ENCODE assay signal across 11 cellular contexts in genomic region chr11:10181811-10182210, GRCh38.
DNase-seq lines count a peak whose midpoint lies in the region; ATAC-seq, FAIRE-seq and TF ChIP-seq lines count a peak whose summit lies in the region.
"Had no signal": no experiment of that assay in that cellular context is flagged by ENCODE, and none has a peak within 500 bp of the region (broad histone marks: within the 10 kb centered on the region; RNA-seq: fewer than 3 reads in every experiment).

No MANE protein-coding gene starts in this region.

- H3K79me2 ChIP-seq in OCI-LY3 (ENCODE audit: low read length) = no peaks in the 10 kb centered on the region
- no peaks in the 10 kb centered on the region for H3K79me2 ChIP-seq in endothelial cell of umbilical vein (ENCODE audit: control insufficient read depth, insufficient read depth, low read length)
- no peaks in the 10 kb centered on the region for H3K79me2 ChIP-seq in smooth muscle cell (ENCODE audit: low read depth)

- POLR2A ChIA-PET in activated CD4-positive, alpha-beta T cell treated with anti-CD3 and anti-CD28 coated beads for 36 hours (lab: Charles Lee) = no interaction called here
- POLR2A ChIA-PET in endothelial cell of umbilical vein (lab: Charles Lee) = interaction anchor here (1.1 kb wide), 1 partner anchor 124 kb away, joined by 4 read pairs; no protein-coding TSS in a partner anchor

- H4K20me1 ChIP-seq in OCI-LY3 (ENCODE audit: insufficient read depth, low read length) (no peaks in the 10 kb centered on the region), endothelial cell of umbilical vein (replicated peaks; ENCODE audit: control insufficient read depth, extremely low read depth, insufficient read depth, low read length) (no peaks in the 10 kb centered on the region), smooth muscle cell (ENCODE audit: low read depth) (peaks cover 5% of the 10 kb centered on the region)

- H3K36me3 ChIP-seq in OCI-LY3 (replicated peaks; ENCODE audit: low read depth, low read length) (no peaks in the 10 kb centered on the region), endothelial cell of umbilical vein (ENCODE audit: control insufficient read depth in 2 of 2, extremely low read depth in 1 of 2, insufficient read depth in 2 of 2, low read length in 2 of 2) (no peaks in the 10 kb centered on the region), smooth muscle cell (ENCODE audit: low read depth) (no peaks in the 10 kb centered on the region)

- TF ChIP-seq POLR2A in endothelial cell of umbilical vein (IDR thresholded peaks at IDR 0.05; ENCODE audit: low read depth, low read length) = no peak

- no peaks in the 10 kb centered on the region for H3K4me1 ChIP-seq in OCI-LY3 (ENCODE audit: low read length)
- H3K4me1 ChIP-seq in endothelial cell of umbilical vein (ENCODE audit: control insufficient read depth, extremely low read depth, insufficient read depth, low read length) = no peaks in the 10 kb centered on the region
- no peaks in the 10 kb centered on the region for H3K4me1 ChIP-seq in smooth muscle cell (ENCODE audit: low read depth)

- dilution Hi-C loops in endothelial cell of umbilical vein (cut with MboI; ENCODE audit: extremely low pct_ligation_motif_present, low sequenced_read_pairs) = no loop called here

- H3K9me3 ChIP-seq in OCI-LY3 (ENCODE audit: insufficient read depth, low read length) (no peaks in the 10 kb centered on the region), endothelial cell of umbilical vein (replicated peaks; ENCODE audit: control insufficient read depth, insufficient read depth, low read length) (no peaks in the 10 kb centered on the region), smooth muscle cell (replicated peaks; ENCODE audit: low read depth) (no peaks in the 10 kb centered on the region)

- TF ChIP-seq CTCF in OCI-LY3 (IDR thresholded peaks at IDR 0.05; ENCODE audit: low read depth, low read length) = peak; percentile 46
- TF ChIP-seq CTCF in endothelial cell of umbilical vein (IDR thresholded peaks at IDR 0.05; ENCODE audit: extremely low read depth in 1 of 2, insufficient read depth in 1 of 2, low read depth in 1 of 2, low read length in 2 of 2) = peak; percentile 14 to 16
- TF ChIP-seq CTCF in smooth muscle cell (IDR thresholded peaks at IDR 0.05; ENCODE audit: borderline replicate concordance, insufficient read depth, poor library complexity, severe bottlenecking) = peak; percentile 11

- no peaks in the 10 kb centered on the region for H3K4me1 Mint-ChIP-seq in activated CD4-positive, alpha-beta T cell treated with anti-CD3 and anti-CD28 coated beads for 36 hours
- no peaks in the 10 kb centered on the region for H3K4me1 Mint-ChIP-seq in activated CD4-positive, alpha-beta T cell treated with anti-CD3 and anti-CD28 coated beads, Interleukin-2, amount 10 ng/mL, durations not matched to agents 24 days and 14 days
- H3K4me1 Mint-ChIP-seq: mesothelial cell of epicardium had no signal

- H3K27me3 ChIP-seq in OCI-LY3 (ENCODE audit: low read depth, low read length) = no peaks in the 10 kb centered on the region; the same call in 1 of the 2 replicates
- H3K27me3 ChIP-seq in endothelial cell of umbilical vein (ENCODE audit: control insufficient read depth in 2 of 2, insufficient read depth in 2 of 2, low read length in 2 of 2) = no peaks in the 10 kb centered on the region
- H3K27me3 ChIP-seq in smooth muscle cell (ENCODE audit: low read depth) = no peaks in the 10 kb centered on the region

- FAIRE-seq in endothelial cell of umbilical vein (lab: Jason Lieb, UNC) = peak; percentile 82
- FAIRE-seq: H1 had no signal

- WGBS in smooth muscle cell (ENCODE audit: low lambda C conversion rate) = 97% methylated on average over 3 of the region's 3 CpGs

- CTCF ChIA-PET in activated CD4-positive, alpha-beta T cell treated with anti-CD3 and anti-CD28 coated beads for 36 hours (lab: Charles Lee) = interaction anchor here (0.6 to 2.8 kb wide), 13 partner anchors 9 to 147 kb away, joined by 3 to 8 read pairs (median 3); no protein-coding TSS in a partner anchor
- CTCF ChIA-PET in endothelial cell of umbilical vein (lab: Charles Lee) = interaction anchor here (0.7 to 2.4 kb wide), 18 partner anchors 9 to 199 kb away, joined by 3 to 12 read pairs (median 4); partner anchors contain the start of gene ADM

- no peaks in the 10 kb centered on the region for H3F3A ChIP-seq in smooth muscle cell (ENCODE audit: low read depth)

- ATAC-seq in activated CD4-positive, alpha-beta T cell treated with anti-CD3 and anti-CD28 coated beads for 36 hours = peak; percentile 36
- no peak for ATAC-seq in GM18519 (IDR thresholded peaks at IDR 0.05; ENCODE audit: low FRiP score, unreplicated experiment)

- BruUV-seq in endothelial cell of umbilical vein (replicated peaks; lab: Mats Ljungman, UMichigan) = no TSS peak

- no peaks in the 10 kb centered on the region for H3K36me3 Mint-ChIP-seq in activated CD4-positive, alpha-beta T cell treated with anti-CD3 and anti-CD28 coated beads for 36 hours (ENCODE audit: low read depth)
- no peaks in the 10 kb centered on the region for H3K36me3 Mint-ChIP-seq in activated CD4-positive, alpha-beta T cell treated with anti-CD3 and anti-CD28 coated beads, Interleukin-2, amount 10 ng/mL, durations not matched to agents 24 days and 14 days (ENCODE audit: low read depth)

- no peaks in the 10 kb centered on the region for H3K9me3 Mint-ChIP-seq in activated CD4-positive, alpha-beta T cell treated with anti-CD3 and anti-CD28 coated beads for 36 hours (ENCODE audit: low read depth)
- no peaks in the 10 kb centered on the region for H3K9me3 Mint-ChIP-seq in activated CD4-positive, alpha-beta T cell treated with anti-CD3 and anti-CD28 coated beads, Interleukin-2, amount 10 ng/mL, durations not matched to agents 24 days and 14 days

- H3K9ac ChIP-seq in OCI-LY3 (ENCODE audit: low read length) (no peak overlapping the region), endothelial cell of umbilical vein (replicated peaks; ENCODE audit: extremely low read depth, insufficient read depth, low read length) (no peak overlapping the region), smooth muscle cell (ENCODE audit: low read depth) (no peak overlapping the region)

- intact Hi-C loops in activated CD4-positive, alpha-beta T cell treated with anti-CD3 and anti-CD28 coated beads for 36 hours (cut with DNase I, micrococcal nuclease) = no loop called here
- intact Hi-C loops in activated CD4-positive, alpha-beta T cell treated with anti-CD3 and anti-CD28 coated beads, Interleukin-2, amount 10 ng/mL, durations not matched to agents 24 days and 14 days (cut with micrococcal nuclease) = no loop called here
- intact Hi-C loops in endothelial cell of umbilical vein (cut with micrococcal nuclease) = loop anchor here (2.0 to 10.0 kb wide), 2 partner anchors 125 to 183 kb away; no protein-coding TSS in a partner anchor

- no peak overlapping the region for H3K4me3 Mint-ChIP-seq in activated CD4-positive, alpha-beta T cell treated with anti-CD3 and anti-CD28 coated beads for 36 hours
- H3K4me3 Mint-ChIP-seq in activated CD4-positive, alpha-beta T cell treated with anti-CD3 and anti-CD28 coated beads, Interleukin-2, amount 10 ng/mL, durations not matched to agents 24 days and 14 days = no peak overlapping the region
- H3K4me3 Mint-ChIP-seq: mesothelial cell of epicardium had no signal

- no peak for DNase-seq in activated CD4-positive, alpha-beta T cell treated with anti-CD3 and anti-CD28 coated beads for 36 hours
- no peak for DNase-seq in activated CD4-positive, alpha-beta T cell treated with anti-CD3 and anti-CD28 coated beads, Interleukin-2, amount 10 ng/mL, durations not matched to agents 24 days and 14 days
- peak; percentile 48 for DNase-seq in endothelial cell of umbilical vein (ENCODE audit: low read depth, low spot score)
- DNase-seq in smooth muscle cell (lab: John Stamatoyannopoulos, UW; ENCODE audit: unreplicated experiment) = no peak
- DNase-seq in NCI-H510A (lab: John Stamatoyannopoulos, UW) = no peak
- DNase-seq in foreskin melanocyte = no peak
- DNase-seq: activated naive CD4-positive, alpha-beta T cell had no signal

- H3K4me2 ChIP-seq in OCI-LY3 (ENCODE audit: low read length) = no peak overlapping the region
- H3K4me2 ChIP-seq in endothelial cell of umbilical vein (ENCODE audit: insufficient read depth, low read length) = no peak overlapping the region
- H3K4me2 ChIP-seq in smooth muscle cell = no peak overlapping the region

- H2AFZ ChIP-seq in OCI-LY3 (ENCODE audit: low read depth, low read length) (no peak overlapping the region), endothelial cell of umbilical vein (ENCODE audit: low read depth, low read length) (no peak overlapping the region), smooth muscle cell (ENCODE audit: low read depth) (no peak overlapping the region)

- H3K27ac ChIP-seq in OCI-LY3 (ENCODE audit: low read length) (no peak overlapping the region), endothelial cell of umbilical vein (ENCODE audit: insufficient read depth, low read depth, low read length) (no peak overlapping the region), smooth muscle cell (ENCODE audit: low read depth) (no peak overlapping the region)

- H3K4me3 ChIP-seq in OCI-LY3 (ENCODE audit: low read length) (no peak overlapping the region), endothelial cell of umbilical vein (replicated peaks in 1 of 3; ENCODE audit: insufficient read depth in 1 of 3, low read depth in 1 of 3, low read length in 3 of 3) (no peak overlapping the region), smooth muscle cell (no peak overlapping the region)

- H3K27ac Mint-ChIP-seq in activated CD4-positive, alpha-beta T cell treated with anti-CD3 and anti-CD28 coated beads for 36 hours = no peak overlapping the region
- H3K27ac Mint-ChIP-seq in activated CD4-positive, alpha-beta T cell treated with anti-CD3 and anti-CD28 coated beads, Interleukin-2, amount 10 ng/mL, durations not matched to agents 24 days and 14 days = no peak overlapping the region

- H3K27me3 Mint-ChIP-seq in activated CD4-positive, alpha-beta T cell treated with anti-CD3 and anti-CD28 coated beads for 36 hours = no peaks in the 10 kb centered on the region
- H3K27me3 Mint-ChIP-seq in activated CD4-positive, alpha-beta T cell treated with anti-CD3 and anti-CD28 coated beads, Interleukin-2, amount 10 ng/mL, durations not matched to agents 24 days and 14 days = no peaks in the 10 kb centered on the region

- H3K9me1 ChIP-seq in endothelial cell of umbilical vein (replicated peaks; ENCODE audit: control insufficient read depth, extremely low read depth, insufficient read depth, low read length) = no peaks in the 10 kb centered on the region

TF ChIP-seq in endothelial cell of umbilical vein, 7 proteins besides CTCF, POLR2A, EP300 and RAD21 (continues in another document):
- TF ChIP-seq MYC (IDR thresholded peaks at IDR 0.05; ENCODE audit: low read depth, low read length) (no peak), GATA2 (IDR thresholded peaks at IDR 0.05; ENCODE audit: insufficient read depth, insufficient read length, low read depth, low read length) (no peak), EZH2 (IDR thresholded peaks at IDR 0.05; ENCODE audit: borderline replicate concordance, low read depth, low read length, severe bottlenecking) (no peak), FOS (IDR thresholded peaks at IDR 0.05; ENCODE audit: borderline replicate concordance, insufficient read depth, low read length) (no peak), JUN (IDR thresholded peaks at IDR 0.05; ENCODE audit: borderline replicate concordance, insufficient read depth, insufficient read length, low read depth) (no peak)
